Comparison of ENCODE assay signal across 27 cellular contexts in the genomic region with DNA sequence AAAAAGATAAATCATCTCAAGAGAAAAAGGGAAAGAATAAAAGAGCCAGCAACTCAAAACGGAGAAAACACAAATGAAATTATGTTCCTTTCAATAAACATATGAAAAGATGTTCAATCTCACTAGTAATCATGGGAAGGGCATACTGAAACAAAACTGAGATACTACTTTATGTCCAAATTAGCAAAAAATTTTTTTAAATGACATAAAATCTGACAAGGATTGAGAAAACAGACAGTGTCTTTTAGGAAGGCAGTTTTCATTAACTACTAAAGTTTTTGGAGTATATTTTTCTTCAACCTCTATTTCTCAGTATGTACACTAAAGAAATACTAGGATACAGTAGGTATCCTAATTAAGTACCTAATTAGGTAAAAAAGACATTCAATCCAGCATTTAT.
DNase-seq lines count a peak whose midpoint lies in the region; ATAC-seq lines count a peak whose summit lies in the region.
"Had no signal": no experiment of that assay in that cellular context is flagged by ENCODE, and none has a peak within 500 bp of the region (broad histone marks: within the 10 kb centered on the region; RNA-seq: fewer than 3 reads in every experiment).

No MANE protein-coding gene starts in this region.

- H3K4me3 ChIP-seq in Karpas-422 (ENCODE audit: low read length), result no peak overlapping the region
- H3K4me3 ChIP-seq in naive thymus-derived CD4-positive, alpha-beta T cell (ENCODE audit: low read length), result no peak overlapping the region
- H3K4me3 ChIP-seq: A549, GM12878, GM23248, K562 had no signal

- H3K36me3 ChIP-seq in Karpas-422 (ENCODE audit: insufficient read depth, low read length), result peaks cover 18% of the 10 kb centered on the region; the same call in 1 of the 2 replicates
- H3K36me3 ChIP-seq in naive thymus-derived CD4-positive, alpha-beta T cell (ENCODE audit: control insufficient read depth in 2 of 3, insufficient read depth in 3 of 3, low read length in 3 of 3), result peaks cover 0 to 16% (median 10%) of the 10 kb centered on the region in 3 experiments

- peak overlapping the region; percentile 69 for H3K27ac Mint-ChIP-seq in activated naive CD4-positive, alpha-beta T cell treated with anti-CD3 and anti-CD28 coated beads, Interleukin-2, amount 10 ng/mL, durations not matched to agents 7 days and 5 days
- H3K27ac Mint-ChIP-seq in activated naive CD4-positive, alpha-beta T cell treated with anti-CD3 and anti-CD28 coated beads for 36 hours, result no peak overlapping the region
- peak overlapping the region; percentile 49 for H3K27ac Mint-ChIP-seq in central memory CD8-positive, alpha-beta T cell (ENCODE audit: low read depth)
- peak overlapping the region in 8 of 9 donors; percentile 2 to 72 (median 20) for H3K27ac Mint-ChIP-seq in naive thymus-derived CD4-positive, alpha-beta T cell

- H4K20me1 ChIP-seq in Karpas-422 (ENCODE audit: insufficient read depth, low read depth, low read length), result no peaks in the 10 kb centered on the region

- H2AFZ ChIP-seq in Karpas-422 (ENCODE audit: low read length), result no peak overlapping the region
- H2AFZ ChIP-seq: GM23248 had no signal

- peaks cover 88% of the 10 kb centered on the region for H3K79me2 ChIP-seq in Karpas-422 (ENCODE audit: low read length)

- intact Hi-C loops in activated naive CD4-positive, alpha-beta T cell treated with anti-CD3 and anti-CD28 coated beads for 36 hours (cut with micrococcal nuclease), result loop anchor here (5.0 kb wide), 2 partner anchors 127 to 152 kb away; partner anchors contain the start of gene TOMM20
- intact Hi-C loops in naive thymus-derived CD4-positive, alpha-beta T cell (cut with micrococcal nuclease), result loop anchor here (5.0 kb wide), 3 partner anchors 152 to 767 kb away; partner anchors contain the start of gene B3GALNT2 (in 2 of the 2)

- CTCF ChIA-PET in activated naive CD4-positive, alpha-beta T cell treated with anti-CD3 and anti-CD28 coated beads, Interleukin-2, amount 10 ng/mL, durations not matched to agents 7 days and 5 days (lab: Charles Lee), result no interaction called here
- CTCF ChIA-PET in activated naive CD4-positive, alpha-beta T cell treated with anti-CD3 and anti-CD28 coated beads for 36 hours (lab: Charles Lee), result no interaction called here
- CTCF ChIA-PET in naive thymus-derived CD4-positive, alpha-beta T cell (lab: Charles Lee), result interaction anchor here (0.8 to 2.5 kb wide), 2 partner anchors 159 to 161 kb away, joined by 5 to 20 read pairs; no protein-coding TSS in a partner anchor

- peaks cover 38% of the 10 kb centered on the region for H3K4me1 ChIP-seq in Karpas-422 (ENCODE audit: low read length)
- H3K4me1 ChIP-seq in naive thymus-derived CD4-positive, alpha-beta T cell (ENCODE audit: control insufficient read depth in 2 of 2, insufficient read depth in 2 of 2, low read length in 2 of 2), result peaks cover 8 to 14% of the 10 kb centered on the region in 2 donors
- H3K4me1 ChIP-seq: BE2C had no signal

- no peaks in the 10 kb centered on the region for H3K9me3 ChIP-seq in Karpas-422 (ENCODE audit: low read length)
- no peaks in the 10 kb centered on the region for H3K9me3 ChIP-seq in naive thymus-derived CD4-positive, alpha-beta T cell (ENCODE audit: control insufficient read depth in 2 of 3, low read length in 3 of 3)
- H3K9me3 ChIP-seq: A549, BE2C had no signal

- H3K27me3 ChIP-seq in Karpas-422 (ENCODE audit: low read length), result no peaks in the 10 kb centered on the region
- no peaks in the 10 kb centered on the region for H3K27me3 ChIP-seq in naive thymus-derived CD4-positive, alpha-beta T cell (ENCODE audit: control insufficient read depth in 2 of 2, insufficient read depth in 2 of 2, low read length in 2 of 2)
- H3K27me3 ChIP-seq: BE2C had no signal

- no peaks in the 10 kb centered on the region for H3K9me3 Mint-ChIP-seq in activated naive CD4-positive, alpha-beta T cell treated with anti-CD3 and anti-CD28 coated beads, Interleukin-2, amount 10 ng/mL, durations not matched to agents 7 days and 5 days
- no peaks in the 10 kb centered on the region for H3K9me3 Mint-ChIP-seq in activated naive CD4-positive, alpha-beta T cell treated with anti-CD3 and anti-CD28 coated beads for 36 hours
- H3K9me3 Mint-ChIP-seq in central memory CD8-positive, alpha-beta T cell, result no peaks in the 10 kb centered on the region
- H3K9me3 Mint-ChIP-seq in naive thymus-derived CD4-positive, alpha-beta T cell, result no peaks in the 10 kb centered on the region
- H3K9me3 Mint-ChIP-seq: H9 had no signal

- H3K27me3 Mint-ChIP-seq in activated naive CD4-positive, alpha-beta T cell treated with anti-CD3 and anti-CD28 coated beads, Interleukin-2, amount 10 ng/mL, durations not matched to agents 7 days and 5 days, result no peaks in the 10 kb centered on the region
- no peaks in the 10 kb centered on the region for H3K27me3 Mint-ChIP-seq in activated naive CD4-positive, alpha-beta T cell treated with anti-CD3 and anti-CD28 coated beads for 36 hours (ENCODE audit: low read depth)
- H3K27me3 Mint-ChIP-seq in central memory CD8-positive, alpha-beta T cell, result no peaks in the 10 kb centered on the region
- no peaks in the 10 kb centered on the region for H3K27me3 Mint-ChIP-seq in naive thymus-derived CD4-positive, alpha-beta T cell

- no peak overlapping the region for H3K4me2 ChIP-seq in Karpas-422 (ENCODE audit: low read depth, low read length, poor library complexity, severe bottlenecking)
- H3K4me2 ChIP-seq: A549 had no signal

- no peaks in the 10 kb centered on the region for H3K9me2 ChIP-seq in Karpas-422 (replicated peaks; ENCODE audit: insufficient read depth, low read length)

- ATAC-seq in central memory CD8-positive, alpha-beta T cell (replicated peaks; ENCODE audit: extremely low read depth, poor library complexity, severe bottlenecking), result no peak
- no peak for ATAC-seq in naive thymus-derived CD4-positive, alpha-beta T cell
- ATAC-seq in HG02970 (IDR thresholded peaks at IDR 0.05; ENCODE audit: low FRiP score, unreplicated experiment), result no peak
- ATAC-seq: A549, GM12878, HepG2, K562, PC-3 had no signal

- H3K4me1 Mint-ChIP-seq in activated naive CD4-positive, alpha-beta T cell treated with anti-CD3 and anti-CD28 coated beads, Interleukin-2, amount 10 ng/mL, durations not matched to agents 7 days and 5 days, result peaks cover 24% of the 10 kb centered on the region
- H3K4me1 Mint-ChIP-seq in activated naive CD4-positive, alpha-beta T cell treated with anti-CD3 and anti-CD28 coated beads for 36 hours (ENCODE audit: low read depth), result peaks cover 38% of the 10 kb centered on the region
- peaks cover 19% of the 10 kb centered on the region for H3K4me1 Mint-ChIP-seq in central memory CD8-positive, alpha-beta T cell
- H3K4me1 Mint-ChIP-seq in naive thymus-derived CD4-positive, alpha-beta T cell, result peaks cover 22 to 60% (median 50%) of the 10 kb centered on the region in 7 donors

- H3K9ac ChIP-seq in Karpas-422 (ENCODE audit: low read length), result no peak overlapping the region
- H3K9ac ChIP-seq: GM23248 had no signal

- peak overlapping the region; percentile 46 for H3K27ac ChIP-seq in Karpas-422 (ENCODE audit: low read length)
- no peak overlapping the region for H3K27ac ChIP-seq in naive thymus-derived CD4-positive, alpha-beta T cell (ENCODE audit: low read depth, low read length)
- H3K27ac ChIP-seq: A549, GM23248, HL-60, RWPE1 had no signal

- no peak overlapping the region for H3K4me3 Mint-ChIP-seq in activated naive CD4-positive, alpha-beta T cell treated with anti-CD3 and anti-CD28 coated beads, Interleukin-2, amount 10 ng/mL, durations not matched to agents 7 days and 5 days
- H3K4me3 Mint-ChIP-seq in activated naive CD4-positive, alpha-beta T cell treated with anti-CD3 and anti-CD28 coated beads for 36 hours, result no peak overlapping the region
- no peak overlapping the region for H3K4me3 Mint-ChIP-seq in central memory CD8-positive, alpha-beta T cell
- H3K4me3 Mint-ChIP-seq in naive thymus-derived CD4-positive, alpha-beta T cell, result no peak overlapping the region
- H3K4me3 Mint-ChIP-seq: H9 had no signal

- POLR2A ChIA-PET in naive thymus-derived CD4-positive, alpha-beta T cell (lab: Charles Lee), result no interaction called here

- peaks cover 24% of the 10 kb centered on the region for H3K36me3 Mint-ChIP-seq in activated naive CD4-positive, alpha-beta T cell treated with anti-CD3 and anti-CD28 coated beads, Interleukin-2, amount 10 ng/mL, durations not matched to agents 7 days and 5 days
- peaks cover 8% of the 10 kb centered on the region for H3K36me3 Mint-ChIP-seq in activated naive CD4-positive, alpha-beta T cell treated with anti-CD3 and anti-CD28 coated beads for 36 hours (ENCODE audit: low read depth)
- H3K36me3 Mint-ChIP-seq in central memory CD8-positive, alpha-beta T cell (ENCODE audit: insufficient read depth), result peaks cover 5% of the 10 kb centered on the region
- peaks cover 0 to 15% (median 9%) of the 10 kb centered on the region in 5 donors for H3K36me3 Mint-ChIP-seq in naive thymus-derived CD4-positive, alpha-beta T cell

- DNase-seq in activated naive CD4-positive, alpha-beta T cell treated with anti-CD3 and anti-CD28 coated beads, Interleukin-2, amount 10 ng/mL, durations not matched to agents 7 days and 5 days, result no peak
- no peak for DNase-seq in activated naive CD4-positive, alpha-beta T cell treated with anti-CD3 and anti-CD28 coated beads for 36 hours
- no peak for DNase-seq in Karpas-422
- no peak for DNase-seq in central memory CD8-positive, alpha-beta T cell (ENCODE audit: low spot score in 2 of 2)
- no peak for DNase-seq in naive thymus-derived CD4-positive, alpha-beta T cell
- no peak for DNase-seq in NOMO-1 (lab: John Stamatoyannopoulos, UW; ENCODE audit: unreplicated experiment in 2 of 2)
- DNase-seq in DMS 273 (lab: John Stamatoyannopoulos, UW; ENCODE audit: unreplicated experiment), result no peak
- DNase-seq: BE2C, DMS 273 treated with DMSO at 0.1 percent for 48 hours, DMS79 treated with DMSO at 0.1 percent for 48 hours, GM23248, H9, MM.1S, NCI-H1048, NCI-H1417 treated with DMSO at 0.1 percent for 48 hours, NCI-H187, NCI-H446 treated with DMSO at 0.1 percent for 48 hours, NCI-H526 treated with DMSO at 0.1 percent for 48 hours, PC-3, SHP77 treated with DMSO at 0.1 percent for 48 hours had no signal
